In the genomic region with DNA sequence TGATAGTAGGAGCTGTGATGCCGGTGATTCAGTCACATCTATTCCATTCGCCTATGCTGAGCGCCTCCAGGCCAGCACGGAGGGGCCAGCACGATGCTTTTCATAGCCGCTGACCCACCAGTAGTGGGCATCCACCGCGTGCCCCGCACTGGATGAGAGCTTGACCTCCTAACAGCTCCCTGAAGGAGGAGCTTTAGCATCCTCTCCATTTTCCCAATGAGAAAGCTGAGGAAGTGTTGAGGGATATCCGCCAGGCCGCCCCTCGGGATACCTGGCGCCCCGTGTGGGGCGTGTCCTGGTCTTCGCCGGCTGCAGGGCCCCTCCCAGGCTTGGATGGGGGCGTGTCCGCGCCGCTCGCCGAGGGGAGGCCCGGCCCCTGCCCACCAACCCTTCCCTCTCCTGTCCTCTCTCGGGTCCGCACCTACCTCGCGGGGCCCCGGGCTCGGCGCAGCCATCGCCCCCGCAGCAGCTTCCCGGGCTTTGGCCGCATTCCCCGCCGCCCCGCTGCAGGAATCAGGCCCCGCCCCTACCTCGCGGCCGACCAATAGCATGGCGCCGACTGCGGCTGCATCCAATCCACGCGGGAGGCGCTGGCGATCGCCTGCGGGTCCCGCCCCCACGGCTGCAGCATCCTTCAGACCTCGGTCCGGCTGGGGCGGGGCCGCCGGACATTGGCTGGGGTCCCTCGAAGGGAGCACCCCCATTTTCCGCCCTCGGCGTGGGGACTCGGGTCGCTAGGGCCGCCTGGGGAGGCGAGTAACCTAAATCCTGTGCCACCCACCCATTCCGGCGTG, we compare ENCODE assay signal across 8 cellular contexts. TPM values are rescaled to one million over a fixed set of nuclear protein-coding genes. Genes with fewer than 3 reads are reported as not detected.
DNase-seq lines count a peak whose midpoint lies in the region; ATAC-seq, FAIRE-seq and TF ChIP-seq lines count a peak whose summit lies in the region.

A gene with protein sequence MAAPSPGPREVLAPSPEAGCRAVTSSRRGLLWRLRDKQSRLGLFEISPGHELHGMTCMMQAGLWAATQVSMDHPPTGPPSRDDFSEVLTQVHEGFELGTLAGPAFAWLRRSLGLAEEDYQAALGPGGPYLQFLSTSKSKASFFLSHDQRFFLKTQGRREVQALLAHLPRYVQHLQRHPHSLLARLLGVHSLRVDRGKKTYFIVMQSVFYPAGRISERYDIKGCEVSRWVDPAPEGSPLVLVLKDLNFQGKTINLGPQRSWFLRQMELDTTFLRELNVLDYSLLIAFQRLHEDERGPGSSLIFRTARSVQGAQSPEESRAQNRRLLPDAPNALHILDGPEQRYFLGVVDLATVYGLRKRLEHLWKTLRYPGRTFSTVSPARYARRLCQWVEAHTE (minus strand): TSS at position 480 of the 794 bp plus-strand sequence. CDS start 25 bp downstream, at position 455.

- FAIRE-seq in kidney (lab: Jason Lieb, UNC): no peak

- 2% methylated on average over 40 to 68 of the region's 68 CpGs for WGBS in spleen, 5 donors

- H3K36me3 Mint-ChIP-seq in chondrocyte (ENCODE audit: low read depth): peaks cover 2% of the 10 kb centered on the region

- H3K27ac Mint-ChIP-seq in chondrocyte (ENCODE audit: unreplicated experiment): peak within 1 kb of the TSS; percentile 97

- H3K27me3 Mint-ChIP-seq in chondrocyte (ENCODE audit: low read depth): no peaks in the 10 kb centered on the region

- in situ Hi-C loops in GM13977 (cut with MboI; ENCODE audit: low pct_unique_long_range_greater_than_20kb, low sequenced_read_pairs, unreplicated experiment): no loop called here

- H3K4me1 ChIP-seq in kidney (ENCODE audit: control insufficient read depth in 1 of 2, insufficient read depth in 1 of 2, low read depth in 1 of 2, low read length in 2 of 2): peaks cover 0 to 27% of the 10 kb centered on the region in 2 donors
- peaks cover 29 to 82% (median 53%) of the 10 kb centered on the region in 6 donors for H3K4me1 ChIP-seq in spleen

- peak; percentile 83 for ATAC-seq in HG02852 (IDR thresholded peaks at IDR 0.05; ENCODE audit: unreplicated experiment)
- ATAC-seq in activated CD4-positive, CD25-positive, alpha-beta regulatory T cell treated with anti-CD3 and anti-CD28 coated beads, Interleukin-2, amount 50 U/mL, for 24 hours: peak; percentile 64 to 70

- no peaks in the 10 kb centered on the region for H3K9me3 Mint-ChIP-seq in chondrocyte (ENCODE audit: low read depth)

- peaks cover 31% of the 10 kb centered on the region for H3K4me1 Mint-ChIP-seq in chondrocyte (ENCODE audit: low read depth)

- DNase-seq in 8988T (peak; percentile 93), GM13977 (ENCODE audit: low spot score) (peak; percentile 97), NCI-H2171 (lab: John Stamatoyannopoulos, UW) (peak; percentile 90), chondrocyte (ENCODE audit: low spot score) (no peak), kidney (peak; percentile 92), spleen (peak; percentile 92)

- no peaks in the 10 kb centered on the region for H3K36me3 ChIP-seq in kidney (ENCODE audit: control insufficient read depth in 1 of 2, insufficient read depth in 2 of 2, low read length in 2 of 2)
- H3K36me3 ChIP-seq in spleen: peaks cover 0 to 19% (median 0%) of the 10 kb centered on the region in 6 donors

- no peak within 1 kb of the TSS for H3K9ac ChIP-seq in kidney (ENCODE audit: low read length in 2 of 2)

- TF ChIP-seq POLR2A in spleen (IDR thresholded peaks at IDR 0.05): no peak

- H3K9me3 ChIP-seq in kidney (ENCODE audit: control insufficient read depth in 1 of 2, low read length in 2 of 2): no peaks in the 10 kb centered on the region
- no peaks in the 10 kb centered on the region for H3K9me3 ChIP-seq in spleen

- TF ChIP-seq CTCF in GM13977 (IDR thresholded peaks at IDR 0.05; ENCODE audit: extremely low read depth, insufficient read depth, missing control alignments) (no peak), chondrocyte (IDR thresholded peaks at IDR 0.05) (peak; percentile 65), kidney (IDR thresholded peaks at IDR 0.05; ENCODE audit: borderline replicate concordance, extremely low read depth, insufficient read depth) (no peak), spleen (IDR thresholded peaks at IDR 0.05 in 8 of 11, conservative IDR thresholded peaks at IDR 0.05 in 3 of 11) (peak in 1 of 11 experiments; percentile 25)

- H3K27ac ChIP-seq in kidney (ENCODE audit: low read depth in 2 of 2, low read length in 2 of 2) (no peak within 1 kb of the TSS), spleen (peak within 1 kb of the TSS; percentile 27 to 79 (median 62))

- H3K4me3 ChIP-seq in kidney (ENCODE audit: low read length in 2 of 2): peak within 1 kb of the TSS; percentile 24 to 35
- peak within 1 kb of the TSS; percentile 50 to 83 (median 70) for H3K4me3 ChIP-seq in spleen

- intact Hi-C loops in kidney (cut with DNase I) (no loop called here), spleen (cut with DNase I; ENCODE audit: low total_unique reads) (no loop called here)

- H3K27me3 ChIP-seq in spleen (replicated peaks in 1 of 7): peaks cover 0 to 58% (median 16%) of the 10 kb centered on the region in 7 donors

- peak within 1 kb of the TSS; percentile 69 for H3K4me3 Mint-ChIP-seq in chondrocyte (ENCODE audit: unreplicated experiment)

RNA-seq across cellular contexts. Expression of the gene that starts here (rescaled TPM):
- total RNA-seq in chondrocyte: 1.4 to 4.3 TPM (median 2.7 TPM) in 3 replicates
- total RNA-seq in kidney: 3.0 TPM
- polyA plus RNA-seq in kidney (ENCODE audit: insufficient read depth, low read depth, low replicate concordance): 4.3 TPM
- 1 to 10 TPM in 2 of 7 donors, under 1 TPM in 3, not detected in 2; 0.46 to 3.6 (median 0.94) TPM for total RNA-seq in spleen
- polyA plus RNA-seq in spleen: under 1 TPM; 0.13 to 0.51 (median 0.42) TPM

Comparison
In these comparisons a context has a peak if more than half of its experiments do, and no peak if none do; other contexts are left out.
1. H3K27ac ChIP-seq: peak in spleen (8 of 8); none in kidney (0 of 2).